Comparison of ENCODE assay signal across 8 cellular contexts in the genomic region with DNA sequence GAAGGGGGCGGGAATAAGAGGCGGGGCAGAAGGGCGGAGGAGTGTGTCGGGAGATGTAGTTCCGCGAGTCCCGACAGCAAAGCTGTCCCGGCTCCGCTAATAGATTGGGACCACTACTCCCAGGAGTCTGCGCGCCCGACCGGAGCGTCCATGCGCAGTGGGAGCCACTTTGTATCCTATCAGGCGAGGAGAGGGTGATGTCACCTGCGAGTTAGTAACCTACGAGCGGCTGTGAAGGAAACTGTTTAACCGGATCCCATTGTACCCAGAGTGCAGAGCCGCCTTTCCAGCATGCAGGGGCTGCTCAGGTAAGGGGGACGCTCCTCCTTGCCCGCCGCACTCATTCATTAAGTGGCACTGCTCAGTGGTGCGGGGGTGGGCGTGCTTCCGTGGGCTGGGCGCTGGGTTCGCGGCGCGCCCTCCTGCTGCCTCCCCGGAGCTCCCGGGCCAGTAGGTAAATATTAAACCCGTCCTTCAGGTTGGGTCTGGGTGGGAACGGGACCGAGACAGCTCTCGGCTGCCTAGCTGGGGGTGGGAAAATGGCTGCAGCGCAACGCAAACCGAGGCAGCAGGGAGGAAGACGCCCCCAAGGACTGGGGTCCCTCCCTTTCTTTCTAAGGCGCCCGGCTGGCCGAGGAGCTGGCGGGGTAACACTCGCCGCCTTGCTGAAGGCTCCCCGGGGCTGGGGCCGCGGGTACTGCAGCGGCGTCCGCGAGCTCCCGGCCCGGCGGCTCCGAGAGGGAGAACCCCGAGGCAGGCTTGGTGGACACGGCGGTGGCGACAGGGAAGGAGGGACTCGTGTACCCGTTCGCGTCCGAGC. TPM values are rescaled to one million over a fixed set of nuclear protein-coding genes. Genes with fewer than 3 reads are reported as not detected.
DNase-seq lines count a peak whose midpoint lies in the region; ATAC-seq and TF ChIP-seq lines count a peak whose summit lies in the region.

A gene (plus strand): TSS at position 207 of the 820 bp plus-strand sequence. CDS start 74,811 bp downstream, outside the sequence.

- peak; percentile 92 to 96 for TF ChIP-seq POLR2A in gastroesophageal sphincter (IDR thresholded peaks at IDR 0.05)
- TF ChIP-seq POLR2A in suprapubic skin (IDR thresholded peaks at IDR 0.05) = peak in 1 of 2 donors; percentile 87

- H3K27ac Mint-ChIP-seq in activated naive CD4-positive, alpha-beta T cell treated with anti-CD3 and anti-CD28 coated beads, Interleukin-2, amount 10 ng/mL, durations not matched to agents 7 days and 5 days = peak within 1 kb of the TSS; percentile 87

- H3K4me3 ChIP-seq in gastroesophageal sphincter (peak within 1 kb of the TSS; percentile 78 to 92), suprapubic skin (peak within 1 kb of the TSS; percentile 92)

- H3K4me1 Mint-ChIP-seq in activated naive CD4-positive, alpha-beta T cell treated with anti-CD3 and anti-CD28 coated beads, Interleukin-2, amount 10 ng/mL, durations not matched to agents 7 days and 5 days = peaks cover 28% of the 10 kb centered on the region

- WGBS in gastroesophageal sphincter (ENCODE audit: low coverage in 1 of 2), 2 donors = 0% methylated on average over 12 of the region's 68 CpGs; no CpG with 5 or more reads in 1 of the 2 donors
- 0% methylated on average over 25 of the region's 68 CpGs for WGBS in suprapubic skin

- POLR2A ChIA-PET in HEK293T (lab: Yijun Ruan, JAX) = interaction anchor here (0.6 to 2.0 kb wide), 11 partner anchors 12 to 891 kb away, joined by 3 to 7 read pairs (median 3); a partner anchor contains a TSS

- TF ChIP-seq CTCF in gastroesophageal sphincter (IDR thresholded peaks at IDR 0.05) = peak in 3 of 4 experiments; percentile 3 to 28 (median 5)
- no peak for TF ChIP-seq CTCF in suprapubic skin (IDR thresholded peaks at IDR 0.05)

- H3K27me3 Mint-ChIP-seq in activated naive CD4-positive, alpha-beta T cell treated with anti-CD3 and anti-CD28 coated beads, Interleukin-2, amount 10 ng/mL, durations not matched to agents 7 days and 5 days = peaks cover 38% of the 10 kb centered on the region

- CTCF ChIA-PET in HEK293T (lab: Yijun Ruan, JAX) = no interaction called here
- CTCF ChIA-PET in activated naive CD4-positive, alpha-beta T cell treated with anti-CD3 and anti-CD28 coated beads, Interleukin-2, amount 10 ng/mL, durations not matched to agents 7 days and 5 days (lab: Charles Lee) = no interaction called here

- no peaks in the 10 kb centered on the region for H3K36me3 ChIP-seq in gastroesophageal sphincter
- H3K36me3 ChIP-seq in suprapubic skin = no peaks in the 10 kb centered on the region

- H3K4me3 Mint-ChIP-seq in activated naive CD4-positive, alpha-beta T cell treated with anti-CD3 and anti-CD28 coated beads, Interleukin-2, amount 10 ng/mL, durations not matched to agents 7 days and 5 days = peak within 1 kb of the TSS; percentile 96

- H3K4me1 ChIP-seq in gastroesophageal sphincter (peaks cover 3 to 43% (median 11%) of the 10 kb centered on the region in 3 donors), suprapubic skin (peaks cover 65% of the 10 kb centered on the region)

- peak; percentile 98 for ATAC-seq in gastroesophageal sphincter

- H3K36me3 Mint-ChIP-seq in activated naive CD4-positive, alpha-beta T cell treated with anti-CD3 and anti-CD28 coated beads, Interleukin-2, amount 10 ng/mL, durations not matched to agents 7 days and 5 days = no peaks in the 10 kb centered on the region

- H3K27ac ChIP-seq in gastroesophageal sphincter (peak within 1 kb of the TSS; percentile 93 to 98 (median 96)), suprapubic skin (peak within 1 kb of the TSS; percentile 99)

- TF ChIP-seq EP300 in gastroesophageal sphincter (IDR thresholded peaks at IDR 0.05) (no peak), suprapubic skin (IDR thresholded peaks at IDR 0.05) (no peak)

- no peaks in the 10 kb centered on the region for H3K9me3 ChIP-seq in gastroesophageal sphincter
- H3K9me3 ChIP-seq in suprapubic skin = no peaks in the 10 kb centered on the region

- DNase-seq in GM03348 (ENCODE audit: low spot score) (peak; percentile 96), HEK293T (ENCODE audit: extremely low spot score) (peak; percentile 94), MV-4-11 (lab: John Stamatoyannopoulos, UW) (peak; percentile 98), SK-N-DZ (ENCODE audit: low spot score) (peak; percentile 98), nucleus accumbens (lab: John Stamatoyannopoulos, UW) (peak; percentile 78 to 99 (median 98)), suprapubic skin (ENCODE audit: low spot score in 2 of 2) (peak; percentile 98 to 99)
- DNase-seq in activated naive CD4-positive, alpha-beta T cell treated with anti-CD3 and anti-CD28 coated beads, Interleukin-2, amount 10 ng/mL, durations not matched to agents 7 days and 5 days = peak; percentile 98

- no peaks in the 10 kb centered on the region for H3K9me3 Mint-ChIP-seq in activated naive CD4-positive, alpha-beta T cell treated with anti-CD3 and anti-CD28 coated beads, Interleukin-2, amount 10 ng/mL, durations not matched to agents 7 days and 5 days

- H3K27me3 ChIP-seq in gastroesophageal sphincter (no peaks in the 10 kb centered on the region), suprapubic skin (no peaks in the 10 kb centered on the region)

TF ChIP-seq in HEK293T, 16 proteins besides CTCF, POLR2A, EP300 and RAD21:
- TF ChIP-seq NFRKB (IDR thresholded peaks at IDR 0.05) (no peak), ELF4 (IDR thresholded peaks at IDR 0.05) (no peak; the same call in 1 of the 2 replicates)

RNA-seq across cellular contexts. Expression of the gene that starts here (rescaled TPM):
- 14.0 and 18.4 TPM in 2 replicates for polyA plus RNA-seq in SK-N-DZ (2014; cell fraction: cytosol; rRNA removed)
- 11.8 and 26.0 TPM in 2 replicates for polyA plus RNA-seq in SK-N-DZ (2014; cell fraction: nucleus; rRNA removed)
- 100 to 1,000 TPM in 1 of 4 donors, 10 to 100 TPM in 3; 64.0 to 124 (median 87.3) TPM for total RNA-seq in gastroesophageal sphincter
- 100 to 1,000 TPM; 103 to 196 (median 171) TPM for total RNA-seq in suprapubic skin

Comparison
In these comparisons a context has a peak if more than half of its experiments do, and no peak if none do; other contexts are left out.
1. Peak in every context shown above with its lines: DNase-seq, ATAC-seq, H3K4me3 ChIP-seq and H3K27ac ChIP-seq.
2. CTCF ChIP-seq: peak in gastroesophageal sphincter (3 of 4); none in suprapubic skin (0 of 2).